29 cellular contexts compared by ENCODE assay signal in genomic region chr12:54230555-54230954, GRCh38. TPM values are rescaled to one million over a fixed set of nuclear protein-coding genes. Genes with fewer than 3 reads are reported as not detected.
A peak's percentile ranks its signal among the peaks of the same experiment; 100 is the strongest.
DNase-seq lines count a peak whose midpoint lies in the region; ATAC-seq, FAIRE-seq and TF ChIP-seq lines count a peak whose summit lies in the region.
"Had no signal": no experiment of that assay in that cellular context is flagged by ENCODE, and none has a peak within 500 bp of the region (broad histone marks: within the 10 kb centered on the region; RNA-seq: fewer than 3 reads in every experiment).

No MANE protein-coding gene starts in this region.

- ATAC-seq in GM21529 (IDR thresholded peaks at IDR 0.05; ENCODE audit: unreplicated experiment): no peak
- ATAC-seq in activated T-cell treated with anti-CD3 and anti-CD28 coated beads, Interleukin-2, amount 50 U/mL, for 72 hours (replicated peaks in 1 of 2): no peak
- ATAC-seq: T-cell had no signal

- DNase-seq in OCI-LY7 (ENCODE audit: low spot score) (no peak), endothelial cell of umbilical vein (ENCODE audit: low read depth, low spot score) (peak; percentile 45), osteoblast (ENCODE audit: insufficient read length, low spot score, missing footprints) (peak; percentile 0), superior temporal gyrus (ENCODE audit: extremely low spot score) (no peak), H4 (ENCODE audit: low spot score) (no peak)
- no peak for DNase-seq in activated T-cell treated with anti-CD3 and anti-CD28 coated beads, Interleukin-2, amount 50 U/mL, for 72 hours
- DNase-seq: activated CD4-positive, alpha-beta T cell treated with anti-CD3 and anti-CD28 coated beads for 1 hour; activated CD8-positive, alpha-beta memory T cell treated with anti-CD3 and anti-CD28 coated beads for 24 hours; activated naive CD4-positive, alpha-beta T cell; activated T-cell treated with anti-CD3 and anti-CD28 coated beads, Interleukin-2, amount 50 U/mL, for 24 hours; adrenal gland; colonic mucosa; endodermal cell; KBM-7; kidney; mammary epithelial cell; NCI-H1436 treated with DMSO at 0.1 percent for 48 hours; NK-92 treated with Interleukin-12 subunit alpha and Interleukin-12 subunit beta, amount 100 ng/mL, for 24 hours; nucleus accumbens; SIG-M5; spleen; stimulated activated CD4-positive, alpha-beta T cell treated with anti-CD3 and anti-CD28 coated beads, Interleukin-4, amount 100 ng/mL, for 1 hour; stimulated activated naive CD4-positive, alpha-beta T cell; T-cell; tibial artery had no signal

- CTCF ChIA-PET in OCI-LY7 (lab: Charles Lee; ENCODE audit: unreplicated experiment) (no interaction called here), endothelial cell of umbilical vein (lab: Charles Lee) (interaction anchor here (0.9 kb wide), 1 partner anchor 10 kb away, joined by 3 read pairs; no protein-coding TSS in a partner anchor)

- no peaks in the 10 kb centered on the region for H3K4me1 ChIP-seq in OCI-LY7 (ENCODE audit: insufficient read depth, low read length, poor library complexity, severe bottlenecking)
- peaks cover 20% of the 10 kb centered on the region for H3K4me1 ChIP-seq in endothelial cell of umbilical vein (ENCODE audit: control insufficient read depth, extremely low read depth, insufficient read depth, low read length)
- peaks cover 50% of the 10 kb centered on the region for H3K4me1 ChIP-seq in osteoblast (ENCODE audit: insufficient read depth, low read length)
- H3K4me1 ChIP-seq: colonic mucosa had no signal

- no peaks in the 10 kb centered on the region for H3K9me3 Mint-ChIP-seq in activated T-cell treated with anti-CD3 and anti-CD28 coated beads, Interleukin-2, amount 50 U/mL, for 72 hours
- H3K9me3 Mint-ChIP-seq: activated T-cell treated with anti-CD3 and anti-CD28 coated beads, Interleukin-2, amount 50 U/mL, for 24 hours; endodermal cell; T-cell had no signal

- dilution Hi-C loops in endothelial cell of umbilical vein (cut with MboI; ENCODE audit: extremely low pct_ligation_motif_present, low sequenced_read_pairs): no loop called here

- H3K9me1 ChIP-seq in endothelial cell of umbilical vein (replicated peaks; ENCODE audit: control insufficient read depth, extremely low read depth, insufficient read depth, low read length): no peaks in the 10 kb centered on the region

- H3K27me3 Mint-ChIP-seq in activated T-cell treated with anti-CD3 and anti-CD28 coated beads, Interleukin-2, amount 50 U/mL, for 72 hours (ENCODE audit: low read depth): no peaks in the 10 kb centered on the region
- H3K27me3 Mint-ChIP-seq: activated T-cell treated with anti-CD3 and anti-CD28 coated beads, Interleukin-2, amount 50 U/mL, for 24 hours; T-cell had no signal

- peaks cover 0 to 2% of the 10 kb centered on the region in 2 donors for H3K36me3 Mint-ChIP-seq in activated T-cell treated with anti-CD3 and anti-CD28 coated beads, Interleukin-2, amount 50 U/mL, for 72 hours (ENCODE audit: insufficient read depth in 2 of 2)

- peaks cover 14% of the 10 kb centered on the region; the same call in 1 of the 2 replicates for H3K36me3 ChIP-seq in OCI-LY7 (ENCODE audit: insufficient read depth, low read length)
- no peaks in the 10 kb centered on the region for H3K36me3 ChIP-seq in endothelial cell of umbilical vein (ENCODE audit: control insufficient read depth in 2 of 2, extremely low read depth in 1 of 2, insufficient read depth in 2 of 2, low read length in 2 of 2)
- no peaks in the 10 kb centered on the region for H3K36me3 ChIP-seq in osteoblast (ENCODE audit: insufficient read depth, low read length)
- H3K36me3 ChIP-seq: adrenal gland, colonic mucosa, tibial artery had no signal

- H3K27ac ChIP-seq in C4-2B (no peak overlapping the region), OCI-LY7 (ENCODE audit: low read depth, low read length, poor library complexity, severe bottlenecking) (no peak overlapping the region), endothelial cell of umbilical vein (ENCODE audit: insufficient read depth, low read depth, low read length) (peak overlapping the region; percentile 32), osteoblast (ENCODE audit: low read depth, low read length) (peak overlapping the region; percentile 85)
- H3K27ac ChIP-seq: colonic mucosa had no signal

- H3K27me3 ChIP-seq in endothelial cell of umbilical vein (ENCODE audit: control insufficient read depth in 2 of 2, insufficient read depth in 2 of 2, low read length in 2 of 2): no peaks in the 10 kb centered on the region
- H3K27me3 ChIP-seq in osteoblast (ENCODE audit: insufficient read depth, low read length): no peaks in the 10 kb centered on the region
- H3K27me3 ChIP-seq: adrenal gland, colonic mucosa, spleen, tibial artery had no signal

- peak; percentile 73 for FAIRE-seq in endothelial cell of umbilical vein (lab: Jason Lieb, UNC)
- FAIRE-seq: D721Med, GM12892, kidney had no signal

- no peaks in the 10 kb centered on the region for H3K79me2 ChIP-seq in OCI-LY7 (ENCODE audit: insufficient read depth, low read depth, low read length)
- no peaks in the 10 kb centered on the region for H3K79me2 ChIP-seq in endothelial cell of umbilical vein (ENCODE audit: control insufficient read depth, insufficient read depth, low read length)
- peaks cover 2% of the 10 kb centered on the region for H3K79me2 ChIP-seq in osteoblast (ENCODE audit: insufficient read depth, low read length)

- H3K27ac Mint-ChIP-seq in activated T-cell treated with anti-CD3 and anti-CD28 coated beads, Interleukin-2, amount 50 U/mL, for 72 hours: no peak overlapping the region
- H3K27ac Mint-ChIP-seq: activated T-cell treated with anti-CD3 and anti-CD28 coated beads, Interleukin-2, amount 50 U/mL, for 24 hours; endodermal cell; T-cell had no signal

- BruUV-seq in OCI-LY7 (replicated peaks; lab: Mats Ljungman, UMichigan) (no TSS peak), endothelial cell of umbilical vein (replicated peaks; lab: Mats Ljungman, UMichigan) (no TSS peak)

- TF ChIP-seq CTCF in C4-2B (conservative IDR thresholded peaks at IDR 0.05): peak; percentile 53
- peak; percentile 30; the same call in 1 of the 2 replicates for TF ChIP-seq CTCF in OCI-LY7 (conservative IDR thresholded peaks at IDR 0.05; ENCODE audit: low read length)
- no peak for TF ChIP-seq CTCF in endothelial cell of umbilical vein (IDR thresholded peaks at IDR 0.05; ENCODE audit: extremely low read depth in 1 of 2, insufficient read depth in 1 of 2, low read depth in 1 of 2, low read length in 2 of 2)
- no peak for TF ChIP-seq CTCF in osteoblast (IDR thresholded peaks at IDR 0.05; ENCODE audit: extremely low read depth, low read depth, low read length)

- no peak overlapping the region for H2AFZ ChIP-seq in OCI-LY7 (ENCODE audit: low read length)
- H2AFZ ChIP-seq in endothelial cell of umbilical vein (ENCODE audit: low read depth, low read length): no peak overlapping the region
- no peak overlapping the region for H2AFZ ChIP-seq in osteoblast (ENCODE audit: low read length)

- H3K9ac ChIP-seq in endothelial cell of umbilical vein (replicated peaks; ENCODE audit: extremely low read depth, insufficient read depth, low read length): no peak overlapping the region

- H3K9me3 ChIP-seq in OCI-LY7 (ENCODE audit: low read length): no peaks in the 10 kb centered on the region
- H3K9me3 ChIP-seq in endothelial cell of umbilical vein (replicated peaks; ENCODE audit: control insufficient read depth, insufficient read depth, low read length): no peaks in the 10 kb centered on the region
- no peaks in the 10 kb centered on the region for H3K9me3 ChIP-seq in osteoblast (ENCODE audit: low read depth, low read length)
- H3K9me3 ChIP-seq: adrenal gland, colonic mucosa, spleen, tibial artery had no signal

- POLR2A ChIA-PET in OCI-LY7 (lab: Charles Lee): no interaction called here
- POLR2A ChIA-PET in endothelial cell of umbilical vein (lab: Charles Lee): no interaction called here

- H4K20me1 ChIP-seq in OCI-LY7 (ENCODE audit: insufficient read depth, low read length) (no peaks in the 10 kb centered on the region; the same call in 1 of the 2 replicates), endothelial cell of umbilical vein (replicated peaks; ENCODE audit: control insufficient read depth, extremely low read depth, insufficient read depth, low read length) (no peaks in the 10 kb centered on the region), osteoblast (ENCODE audit: insufficient read depth, low read length) (no peaks in the 10 kb centered on the region)

- H3K4me2 ChIP-seq in OCI-LY7 (ENCODE audit: low read length): no peak overlapping the region
- H3K4me2 ChIP-seq in endothelial cell of umbilical vein (ENCODE audit: insufficient read depth, low read length): peak overlapping the region; percentile 56
- H3K4me2 ChIP-seq in osteoblast (ENCODE audit: insufficient read depth, low read length): peak overlapping the region; percentile 62

- no peaks in the 10 kb centered on the region for H3K4me1 Mint-ChIP-seq in activated T-cell treated with anti-CD3 and anti-CD28 coated beads, Interleukin-2, amount 50 U/mL, for 72 hours (ENCODE audit: low read depth)
- H3K4me1 Mint-ChIP-seq: endodermal cell had no signal

- intact Hi-C loops in OCI-LY7 (cut with micrococcal nuclease; ENCODE audit: unreplicated experiment) (no loop called here), endothelial cell of umbilical vein (cut with micrococcal nuclease) (no loop called here)

- H3K4me3 Mint-ChIP-seq in activated T-cell treated with anti-CD3 and anti-CD28 coated beads, Interleukin-2, amount 50 U/mL, for 72 hours: no peak overlapping the region
- H3K4me3 Mint-ChIP-seq: activated T-cell treated with anti-CD3 and anti-CD28 coated beads, Interleukin-2, amount 50 U/mL, for 24 hours; endodermal cell; T-cell had no signal

- H3K4me3 ChIP-seq in OCI-LY7 (ENCODE audit: low read depth, low read length, poor library complexity, severe bottlenecking): no peak overlapping the region
- no peak overlapping the region for H3K4me3 ChIP-seq in endothelial cell of umbilical vein (replicated peaks in 1 of 3; ENCODE audit: insufficient read depth in 1 of 3, low read depth in 1 of 3, low read length in 3 of 3)
- H3K4me3 ChIP-seq in osteoblast (ENCODE audit: insufficient read depth, low read length): no peak overlapping the region
- H3K4me3 ChIP-seq: adrenal gland, colonic mucosa, spleen, tibial artery had no signal

- no peaks in the 10 kb centered on the region for H3K9me2 ChIP-seq in OCI-LY7 (ENCODE audit: insufficient read depth, low read length)

- no peak for TF ChIP-seq POLR2A in endothelial cell of umbilical vein (IDR thresholded peaks at IDR 0.05; ENCODE audit: low read depth, low read length)

RNA-seq across cellular contexts. Expression of gene SMUG1, which starts 41.8 kb away (rescaled TPM):
- 28.2 and 42.5 TPM in 2 replicates for total RNA-seq in OCI-LY7 (2014; rRNA removed; shearing (Covaris generic))
- total RNA-seq in OCI-LY7 (2022): 36.0 and 37.9 TPM in 2 replicates
- total RNA-seq in endothelial cell of umbilical vein: 17.5 and 17.8 TPM in 2 replicates
- polyA plus RNA-seq in endothelial cell of umbilical vein: 36.4 and 41.6 TPM in 2 replicates
- polyA plus RNA-seq in endothelial cell of umbilical vein (2011; cell fraction: cytosol; rRNA removed): 27.2 and 34.6 TPM in 2 replicates
- polyA plus RNA-seq in endothelial cell of umbilical vein (2011; cell fraction: nucleus; rRNA removed): 13.7 and 21.1 TPM in 2 replicates
- polyA plus RNA-seq in endothelial cell of umbilical vein (2012): 25.5 and 27.6 TPM in 2 replicates
- 17.1 and 17.2 TPM in 2 replicates for polyA minus RNA-seq in endothelial cell of umbilical vein
- 21.1 TPM for polyA minus RNA-seq in endothelial cell of umbilical vein (2011; cell fraction: cytosol; rRNA and poly(A)+ RNA removed)
- 8.3 and 11.8 TPM in 2 replicates for polyA minus RNA-seq in endothelial cell of umbilical vein (2011; cell fraction: nucleus; rRNA and poly(A)+ RNA removed)
- 23.5 and 36.5 TPM in 2 replicates for total RNA-seq in osteoblast
- 28.1 and 33.8 TPM in 2 replicates for total RNA-seq in H4 (2014; rRNA removed; shearing (Covaris generic))
- 10 to 100 TPM; 21.4 to 24.9 TPM for total RNA-seq in activated T-cell treated with anti-CD3 and anti-CD28 coated beads, Interleukin-2, amount 50 U/mL, for 72 hours

RNA-seq across cellular contexts. Expression of gene CBX5, which starts 49.4 kb away (rescaled TPM):
- 97.8 and 115 TPM in 2 replicates for total RNA-seq in OCI-LY7 (2014; rRNA removed; shearing (Covaris generic))
- 299 and 321 TPM in 2 replicates for total RNA-seq in OCI-LY7 (2022)
- total RNA-seq in endothelial cell of umbilical vein: 111 TPM in 2 replicates
- polyA plus RNA-seq in endothelial cell of umbilical vein: 20.4 and 22.8 TPM in 2 replicates
- 23.7 and 24.8 TPM in 2 replicates for polyA plus RNA-seq in endothelial cell of umbilical vein (2011; cell fraction: cytosol; rRNA removed)
- 19.2 and 29.7 TPM in 2 replicates for polyA plus RNA-seq in endothelial cell of umbilical vein (2011; cell fraction: nucleus; rRNA removed)
- 23.5 and 32.2 TPM in 2 replicates for polyA plus RNA-seq in endothelial cell of umbilical vein (2012)
- 107 and 135 TPM in 2 replicates for polyA minus RNA-seq in endothelial cell of umbilical vein
- polyA minus RNA-seq in endothelial cell of umbilical vein (2011; cell fraction: cytosol; rRNA and poly(A)+ RNA removed): 45.5 TPM
- 25.4 and 42.8 TPM in 2 replicates for polyA minus RNA-seq in endothelial cell of umbilical vein (2011; cell fraction: nucleus; rRNA and poly(A)+ RNA removed)
- 37.1 and 37.6 TPM in 2 replicates for total RNA-seq in osteoblast
- total RNA-seq in H4 (2014; rRNA removed; shearing (Covaris generic)): 32.1 and 45.4 TPM in 2 replicates
- 100 to 1,000 TPM in 1 of 2 donors, 10 to 100 TPM in 1; 89.4 to 108 TPM for total RNA-seq in activated T-cell treated with anti-CD3 and anti-CD28 coated beads, Interleukin-2, amount 50 U/mL, for 72 hours

RNA-seq across cellular contexts. Expression of gene HNRNPA1, which starts 50.0 kb away (rescaled TPM):
- 713 and 899 TPM in 2 replicates for total RNA-seq in OCI-LY7 (2014; rRNA removed; shearing (Covaris generic))
- total RNA-seq in OCI-LY7 (2022): 2,128 and 2,331 TPM in 2 replicates
- total RNA-seq in endothelial cell of umbilical vein: 1,437 and 1,470 TPM in 2 replicates
- 340 and 566 TPM in 2 replicates for polyA plus RNA-seq in endothelial cell of umbilical vein
- polyA plus RNA-seq in endothelial cell of umbilical vein (2011; cell fraction: cytosol; rRNA removed): 1,013 and 1,302 TPM in 2 replicates
- polyA plus RNA-seq in endothelial cell of umbilical vein (2011; cell fraction: nucleus; rRNA removed): 710 and 849 TPM in 2 replicates
- polyA plus RNA-seq in endothelial cell of umbilical vein (2012): 1,410 and 1,644 TPM in 2 replicates
- polyA minus RNA-seq in endothelial cell of umbilical vein: 867 and 877 TPM in 2 replicates
- 521 TPM for polyA minus RNA-seq in endothelial cell of umbilical vein (2011; cell fraction: cytosol; rRNA and poly(A)+ RNA removed)
- polyA minus RNA-seq in endothelial cell of umbilical vein (2011; cell fraction: nucleus; rRNA and poly(A)+ RNA removed): 264 and 350 TPM in 2 replicates
- 217 and 232 TPM in 2 replicates for total RNA-seq in osteoblast
- 443 and 634 TPM in 2 replicates for total RNA-seq in H4 (2014; rRNA removed; shearing (Covaris generic))
- total RNA-seq in activated T-cell treated with anti-CD3 and anti-CD28 coated beads, Interleukin-2, amount 50 U/mL, for 72 hours: 1,000 to 10,000 TPM; 1,863 to 1,950 TPM

Comparison
In these comparisons a context has a peak if more than half of its experiments do, and no peak if none do; other contexts are left out.
1. H3K27ac ChIP-seq: peak in endothelial cell of umbilical vein (single experiment) and osteoblast (single experiment); none in C4-2B (single experiment) and OCI-LY7 (single experiment).
2. CTCF ChIP-seq: peak in C4-2B (single experiment) and OCI-LY7 (single experiment); none in endothelial cell of umbilical vein (0 of 2) and osteoblast (single experiment).
3. DNase-seq: peak in endothelial cell of umbilical vein (single experiment) and osteoblast (single experiment); none in OCI-LY7 (single experiment), superior temporal gyrus (single experiment), H4 (single experiment) and activated T-cell treated with anti-CD3 and anti-CD28 coated beads, Interleukin-2, amount 50 U/mL, for 72 hours (0 of 2).